Comparison of ENCODE assay signal across 21 cellular contexts in the genomic region with DNA sequence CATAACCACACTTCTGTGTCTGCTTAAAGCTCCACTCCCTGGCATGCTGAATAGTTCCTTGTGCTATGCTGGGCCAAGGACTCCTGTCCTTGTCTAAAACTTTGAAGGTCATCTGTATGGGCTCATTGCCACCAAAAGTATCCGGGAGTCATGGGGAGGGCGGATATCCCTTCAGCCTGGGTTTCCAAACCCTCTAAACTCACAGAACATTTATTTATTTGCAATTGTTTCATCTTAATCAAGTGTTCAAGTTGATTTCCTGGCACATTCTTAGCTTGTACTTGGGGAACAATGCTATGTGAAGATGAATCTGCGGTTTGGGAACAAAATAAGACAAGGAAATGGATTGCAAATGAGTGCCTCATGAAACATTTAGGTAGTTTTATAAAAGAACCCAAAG. TPM values are rescaled to one million over a fixed set of nuclear protein-coding genes. Genes with fewer than 3 reads are reported as not detected.
DNase-seq lines count a peak whose midpoint lies in the region; ATAC-seq and TF ChIP-seq lines count a peak whose summit lies in the region.
"Had no signal": no experiment of that assay in that cellular context is flagged by ENCODE, and none has a peak within 500 bp of the region (broad histone marks: within the 10 kb centered on the region; RNA-seq: fewer than 3 reads in every experiment).

No MANE protein-coding gene starts in this region.

- intact Hi-C loops in esophagus muscularis mucosa (cut with DNase I) (no loop called here), esophagus squamous epithelium (cut with DNase I) (no loop called here), sigmoid colon (cut with DNase I) (no loop called here)

- no peaks in the 10 kb centered on the region for H3K79me2 ChIP-seq in GM23338 (replicated peaks; ENCODE audit: insufficient read depth)

- no peak for DNase-seq in GM23338 (ENCODE audit: low spot score)
- no peak for DNase-seq in esophagus muscularis mucosa (ENCODE audit: extremely low spot score)
- DNase-seq in mucosa of gallbladder (ENCODE audit: low spot score): peak; percentile 22
- no peak for DNase-seq in CD1c-positive myeloid dendritic cell (ENCODE audit: extremely low spot score)
- no peak for DNase-seq in esophagus squamous epithelium (lab: John Stamatoyannopoulos, UW)
- DNase-seq in sigmoid colon: no peak
- DNase-seq: activated CD4-positive, alpha-beta T cell treated with anti-CD3 and anti-CD28 coated beads, Interleukin-2, amount 50 U/mL, for 1 hour; activated naive CD8-positive, alpha-beta T cell treated with anti-CD3 and anti-CD28 coated beads for 36 hours; immature natural killer cell; Kasumi-1; NCI-H1694 treated with DMSO at 0.1 percent for 48 hours; NCI-H69; occipital lobe; stimulated activated CD4-positive, alpha-beta T cell treated with anti-CD3 and anti-CD28 coated beads, Interleukin-1b, Interleukin-23, amount 100 ng/mL, for 48 hours; stimulated activated naive CD4-positive, alpha-beta T cell had no signal

- no peak overlapping the region for H3K27ac Mint-ChIP-seq in GM23338
- H3K27ac Mint-ChIP-seq: activated naive CD8-positive, alpha-beta T cell treated with anti-CD3 and anti-CD28 coated beads for 36 hours; CD14-positive monocyte; immature natural killer cell had no signal

- no peak overlapping the region for H3K4me3 ChIP-seq in GM23338
- peak overlapping the region; percentile 30 to 48 (median 30) for H3K4me3 ChIP-seq in esophagus muscularis mucosa
- peak overlapping the region in 4 of 5 donors; percentile 31 to 77 (median 66) for H3K4me3 ChIP-seq in subcutaneous abdominal adipose tissue (ENCODE audit: low read depth in 1 of 5, low read length in 5 of 5)
- H3K4me3 ChIP-seq in esophagus squamous epithelium: peak overlapping the region in 2 of 4 donors; percentile 32 to 53
- no peak overlapping the region for H3K4me3 ChIP-seq in sigmoid colon

- TF ChIP-seq EP300 in esophagus muscularis mucosa (IDR thresholded peaks at IDR 0.05): no peak
- no peak for TF ChIP-seq EP300 in sigmoid colon (IDR thresholded peaks at IDR 0.05)

- no peaks in the 10 kb centered on the region for H3F3A ChIP-seq in GM23338 (replicated peaks; ENCODE audit: low read depth)

- no peak overlapping the region for H3K4me2 ChIP-seq in GM23338

- no peak overlapping the region for H3K4me3 Mint-ChIP-seq in GM23338
- H3K4me3 Mint-ChIP-seq: activated naive CD8-positive, alpha-beta T cell treated with anti-CD3 and anti-CD28 coated beads for 36 hours; CD14-positive monocyte; immature natural killer cell; type B pancreatic cell had no signal

- H3K4me1 Mint-ChIP-seq in GM23338: peaks cover 33% of the 10 kb centered on the region
- H3K4me1 Mint-ChIP-seq: CD14-positive monocyte, immature natural killer cell had no signal

- no peaks in the 10 kb centered on the region for H3K9me3 Mint-ChIP-seq in GM23338
- H3K9me3 Mint-ChIP-seq: activated naive CD8-positive, alpha-beta T cell treated with anti-CD3 and anti-CD28 coated beads for 36 hours; immature natural killer cell; type B pancreatic cell had no signal

- TF ChIP-seq CTCF in GM23338 (conservative IDR thresholded peaks at IDR 0.05; ENCODE audit: low read depth in 2 of 2) (no peak), esophagus muscularis mucosa (IDR thresholded peaks at IDR 0.05) (no peak), esophagus squamous epithelium (IDR thresholded peaks at IDR 0.05) (no peak), sigmoid colon (IDR thresholded peaks at IDR 0.05) (no peak)

- H3K4me1 ChIP-seq in GM23338 (ENCODE audit: insufficient read depth) (peaks cover 32% of the 10 kb centered on the region), esophagus muscularis mucosa (peaks cover 0 to 14% (median 0%) of the 10 kb centered on the region in 4 donors), subcutaneous abdominal adipose tissue (ENCODE audit: control insufficient read depth in 5 of 5, insufficient read depth in 5 of 5, low read length in 5 of 5) (peaks cover 0 to 55% (median 14%) of the 10 kb centered on the region in 5 donors), esophagus squamous epithelium (peaks cover 0 to 6% (median 0%) of the 10 kb centered on the region in 3 donors), sigmoid colon (no peaks in the 10 kb centered on the region)

- peak overlapping the region in 1 of 5 donors; percentile 31 for H3K9ac ChIP-seq in subcutaneous abdominal adipose tissue (ENCODE audit: low read length in 5 of 5)

- H3K36me3 ChIP-seq in GM23338 (ENCODE audit: insufficient read depth) (no peaks in the 10 kb centered on the region), esophagus muscularis mucosa (no peaks in the 10 kb centered on the region), subcutaneous abdominal adipose tissue (ENCODE audit: control insufficient read depth in 5 of 5, insufficient read depth in 5 of 5, low read length in 5 of 5) (peaks cover 0 to 2% (median 0%) of the 10 kb centered on the region in 5 donors), esophagus squamous epithelium (no peaks in the 10 kb centered on the region), sigmoid colon (no peaks in the 10 kb centered on the region)

- no peak for ATAC-seq in GM23338
- ATAC-seq: SK-N-SH treated with all-trans-retinoic acid at 6 μM for 48 hours had no signal

- no peaks in the 10 kb centered on the region for H4K20me1 ChIP-seq in GM23338 (replicated peaks; ENCODE audit: insufficient read depth)

- 75% methylated on average over 3 of the region's 3 CpGs for WGBS in esophagus muscularis mucosa
- WGBS in esophagus squamous epithelium, 2 donors: 69 to 78% methylated on average over 3 of the region's 3 CpGs
- 72 to 88% methylated on average over 3 of the region's 3 CpGs for WGBS in sigmoid colon, 2 donors

- no peaks in the 10 kb centered on the region for H3K27me3 ChIP-seq in GM23338 (ENCODE audit: insufficient read depth)
- no peaks in the 10 kb centered on the region for H3K27me3 ChIP-seq in esophagus muscularis mucosa
- H3K27me3 ChIP-seq in subcutaneous abdominal adipose tissue (ENCODE audit: control insufficient read depth in 5 of 5, insufficient read depth in 4 of 5, low read length in 5 of 5): no peaks in the 10 kb centered on the region
- no peaks in the 10 kb centered on the region for H3K27me3 ChIP-seq in esophagus squamous epithelium
- no peaks in the 10 kb centered on the region for H3K27me3 ChIP-seq in sigmoid colon

- no peak for TF ChIP-seq POLR2A in esophagus muscularis mucosa (IDR thresholded peaks at IDR 0.05; ENCODE audit: low read depth)
- no peak for TF ChIP-seq POLR2A in esophagus squamous epithelium (IDR thresholded peaks at IDR 0.05)
- no peak for TF ChIP-seq POLR2A in sigmoid colon (IDR thresholded peaks at IDR 0.05)

- H3K9me2 ChIP-seq in GM23338 (ENCODE audit: insufficient read depth): peaks cover 11% of the 10 kb centered on the region; the same call in 1 of the 2 replicates

- H3K9me3 ChIP-seq in esophagus muscularis mucosa: no peaks in the 10 kb centered on the region
- H3K9me3 ChIP-seq in subcutaneous abdominal adipose tissue (ENCODE audit: control insufficient read depth in 5 of 5, low read length in 5 of 5): no peaks in the 10 kb centered on the region
- H3K9me3 ChIP-seq in esophagus squamous epithelium: no peaks in the 10 kb centered on the region
- H3K9me3 ChIP-seq in sigmoid colon: no peaks in the 10 kb centered on the region

- H3K27me3 Mint-ChIP-seq in GM23338 (ENCODE audit: insufficient read depth, low read depth, poor library complexity): no peaks in the 10 kb centered on the region
- H3K27me3 Mint-ChIP-seq: activated naive CD8-positive, alpha-beta T cell treated with anti-CD3 and anti-CD28 coated beads for 36 hours; type B pancreatic cell had no signal

- 0 out of 2 replicates have a peak overlapping the region, but pooled peaks have one; percentile 45 for H2AFZ ChIP-seq in GM23338

- H3K36me3 Mint-ChIP-seq in GM23338 (ENCODE audit: low read depth): no peaks in the 10 kb centered on the region
- H3K36me3 Mint-ChIP-seq: activated naive CD8-positive, alpha-beta T cell treated with anti-CD3 and anti-CD28 coated beads for 36 hours; CD14-positive monocyte; immature natural killer cell; type B pancreatic cell had no signal

- H3K27ac ChIP-seq in GM23338 (ENCODE audit: low read depth) (no peak overlapping the region), esophagus muscularis mucosa (replicated peaks in 1 of 4) (peak overlapping the region in 1 of 4 donors; percentile 53), subcutaneous abdominal adipose tissue (ENCODE audit: low read depth, low read length) (peak overlapping the region; percentile 63), esophagus squamous epithelium (peak overlapping the region in 1 of 4 donors; percentile 64), sigmoid colon (peak overlapping the region in 1 of 4 donors; percentile 33)

TF ChIP-seq in GM23338, 12 proteins besides CTCF, POLR2A, EP300 and RAD21:
- TF ChIP-seq EZH2 (IDR thresholded peaks at IDR 0.05; ENCODE audit: low read depth, unreplicated experiment): no peak

RNA-seq across cellular contexts. Expression of a gene that starts 1.8 kb away (rescaled TPM):
- not detected in 2 replicates for total RNA-seq in GM23338 (2014; rRNA removed; shearing (Covaris generic))
- polyA plus RNA-seq in GM23338 (2016; fragmentation: Nextera tagmentation; extraction: Ambion mirVana) (0.92 and 1.8 TPM in 2 replicates), sigmoid colon (10 to 100 TPM; 21.9 to 49.0 (median 39.0) TPM)
- total RNA-seq in esophagus muscularis mucosa (10 to 100 TPM in 3 of 4 donors, 1 to 10 TPM in 1; 6.6 to 21.5 (median 16.2) TPM), mucosa of gallbladder (36.1 TPM), esophagus squamous epithelium (10 to 100 TPM in 1 of 4 donors, 1 to 10 TPM in 2, under 1 TPM in 1; 0.76 to 15.6 (median 4.2) TPM), sigmoid colon (10 to 100 TPM in 2 of 4 donors, 1 to 10 TPM in 2; 5.1 to 13.3 (median 9.2) TPM)
- total RNA-seq: activated naive CD8-positive, alpha-beta T cell treated with anti-CD3 and anti-CD28 coated beads for 36 hours; H1; RPMI7951 had no signal
- polyA plus RNA-seq: CD14-positive monocyte, H1, immature natural killer cell had no signal

Comparison
In these comparisons a context has a peak if more than half of its experiments do, and no peak if none do; other contexts are left out.
1. H3K4me3 ChIP-seq: peak in esophagus muscularis mucosa (4 of 4) and subcutaneous abdominal adipose tissue (4 of 5); none in GM23338 (single experiment) and sigmoid colon (0 of 4).